ENCODE assay signal across 1 cellular context in the genomic region with DNA sequence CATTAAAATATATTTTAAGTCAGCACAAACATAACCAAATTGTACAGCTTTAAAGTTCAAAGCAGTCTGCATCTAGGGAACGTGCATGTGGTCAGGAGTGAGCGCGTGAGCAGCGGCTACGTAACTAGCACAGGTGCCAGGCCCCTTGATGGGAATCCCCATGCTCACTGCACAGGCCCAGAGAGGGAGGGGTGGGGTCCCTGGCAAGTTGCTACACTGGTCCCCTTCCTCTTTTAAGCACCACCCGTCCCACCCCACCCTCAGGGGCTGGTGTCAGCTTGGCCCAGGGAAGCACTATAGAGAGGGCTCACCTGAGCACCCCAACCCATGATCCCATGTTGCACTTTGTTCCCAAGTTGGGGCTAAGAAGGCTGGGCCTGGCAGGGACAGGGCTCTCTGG.
TF ChIP-seq lines count a peak whose summit lies in the region.

No MANE protein-coding gene starts in this region.

TF ChIP-seq in GM23338, 12 proteins besides CTCF, POLR2A, EP300 and RAD21 (continued from another document):
- TF ChIP-seq, protein P1, sequence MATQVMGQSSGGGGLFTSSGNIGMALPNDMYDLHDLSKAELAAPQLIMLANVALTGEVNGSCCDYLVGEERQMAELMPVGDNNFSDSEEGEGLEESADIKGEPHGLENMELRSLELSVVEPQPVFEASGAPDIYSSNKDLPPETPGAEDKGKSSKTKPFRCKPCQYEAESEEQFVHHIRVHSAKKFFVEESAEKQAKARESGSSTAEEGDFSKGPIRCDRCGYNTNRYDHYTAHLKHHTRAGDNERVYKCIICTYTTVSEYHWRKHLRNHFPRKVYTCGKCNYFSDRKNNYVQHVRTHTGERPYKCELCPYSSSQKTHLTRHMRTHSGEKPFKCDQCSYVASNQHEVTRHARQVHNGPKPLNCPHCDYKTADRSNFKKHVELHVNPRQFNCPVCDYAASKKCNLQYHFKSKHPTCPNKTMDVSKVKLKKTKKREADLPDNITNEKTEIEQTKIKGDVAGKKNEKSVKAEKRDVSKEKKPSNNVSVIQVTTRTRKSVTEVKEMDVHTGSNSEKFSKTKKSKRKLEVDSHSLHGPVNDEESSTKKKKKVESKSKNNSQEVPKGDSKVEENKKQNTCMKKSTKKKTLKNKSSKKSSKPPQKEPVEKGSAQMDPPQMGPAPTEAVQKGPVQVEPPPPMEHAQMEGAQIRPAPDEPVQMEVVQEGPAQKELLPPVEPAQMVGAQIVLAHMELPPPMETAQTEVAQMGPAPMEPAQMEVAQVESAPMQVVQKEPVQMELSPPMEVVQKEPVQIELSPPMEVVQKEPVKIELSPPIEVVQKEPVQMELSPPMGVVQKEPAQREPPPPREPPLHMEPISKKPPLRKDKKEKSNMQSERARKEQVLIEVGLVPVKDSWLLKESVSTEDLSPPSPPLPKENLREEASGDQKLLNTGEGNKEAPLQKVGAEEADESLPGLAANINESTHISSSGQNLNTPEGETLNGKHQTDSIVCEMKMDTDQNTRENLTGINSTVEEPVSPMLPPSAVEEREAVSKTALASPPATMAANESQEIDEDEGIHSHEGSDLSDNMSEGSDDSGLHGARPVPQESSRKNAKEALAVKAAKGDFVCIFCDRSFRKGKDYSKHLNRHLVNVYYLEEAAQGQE (IDR thresholded peaks at IDR 0.05; ENCODE audit: unreplicated experiment): no peak
- TF ChIP-seq ZNF331 (CRISPR knock-in tag; IDR thresholded peaks at IDR 0.05; ENCODE audit: low read depth): no peak
- no peak for TF ChIP-seq EZH2phosphoT487 (IDR thresholded peaks at IDR 0.05; ENCODE audit: unreplicated experiment)
- TF ChIP-seq EZH2 (IDR thresholded peaks at IDR 0.05; ENCODE audit: low read depth, unreplicated experiment): no peak
- TF ChIP-seq, protein P2, sequence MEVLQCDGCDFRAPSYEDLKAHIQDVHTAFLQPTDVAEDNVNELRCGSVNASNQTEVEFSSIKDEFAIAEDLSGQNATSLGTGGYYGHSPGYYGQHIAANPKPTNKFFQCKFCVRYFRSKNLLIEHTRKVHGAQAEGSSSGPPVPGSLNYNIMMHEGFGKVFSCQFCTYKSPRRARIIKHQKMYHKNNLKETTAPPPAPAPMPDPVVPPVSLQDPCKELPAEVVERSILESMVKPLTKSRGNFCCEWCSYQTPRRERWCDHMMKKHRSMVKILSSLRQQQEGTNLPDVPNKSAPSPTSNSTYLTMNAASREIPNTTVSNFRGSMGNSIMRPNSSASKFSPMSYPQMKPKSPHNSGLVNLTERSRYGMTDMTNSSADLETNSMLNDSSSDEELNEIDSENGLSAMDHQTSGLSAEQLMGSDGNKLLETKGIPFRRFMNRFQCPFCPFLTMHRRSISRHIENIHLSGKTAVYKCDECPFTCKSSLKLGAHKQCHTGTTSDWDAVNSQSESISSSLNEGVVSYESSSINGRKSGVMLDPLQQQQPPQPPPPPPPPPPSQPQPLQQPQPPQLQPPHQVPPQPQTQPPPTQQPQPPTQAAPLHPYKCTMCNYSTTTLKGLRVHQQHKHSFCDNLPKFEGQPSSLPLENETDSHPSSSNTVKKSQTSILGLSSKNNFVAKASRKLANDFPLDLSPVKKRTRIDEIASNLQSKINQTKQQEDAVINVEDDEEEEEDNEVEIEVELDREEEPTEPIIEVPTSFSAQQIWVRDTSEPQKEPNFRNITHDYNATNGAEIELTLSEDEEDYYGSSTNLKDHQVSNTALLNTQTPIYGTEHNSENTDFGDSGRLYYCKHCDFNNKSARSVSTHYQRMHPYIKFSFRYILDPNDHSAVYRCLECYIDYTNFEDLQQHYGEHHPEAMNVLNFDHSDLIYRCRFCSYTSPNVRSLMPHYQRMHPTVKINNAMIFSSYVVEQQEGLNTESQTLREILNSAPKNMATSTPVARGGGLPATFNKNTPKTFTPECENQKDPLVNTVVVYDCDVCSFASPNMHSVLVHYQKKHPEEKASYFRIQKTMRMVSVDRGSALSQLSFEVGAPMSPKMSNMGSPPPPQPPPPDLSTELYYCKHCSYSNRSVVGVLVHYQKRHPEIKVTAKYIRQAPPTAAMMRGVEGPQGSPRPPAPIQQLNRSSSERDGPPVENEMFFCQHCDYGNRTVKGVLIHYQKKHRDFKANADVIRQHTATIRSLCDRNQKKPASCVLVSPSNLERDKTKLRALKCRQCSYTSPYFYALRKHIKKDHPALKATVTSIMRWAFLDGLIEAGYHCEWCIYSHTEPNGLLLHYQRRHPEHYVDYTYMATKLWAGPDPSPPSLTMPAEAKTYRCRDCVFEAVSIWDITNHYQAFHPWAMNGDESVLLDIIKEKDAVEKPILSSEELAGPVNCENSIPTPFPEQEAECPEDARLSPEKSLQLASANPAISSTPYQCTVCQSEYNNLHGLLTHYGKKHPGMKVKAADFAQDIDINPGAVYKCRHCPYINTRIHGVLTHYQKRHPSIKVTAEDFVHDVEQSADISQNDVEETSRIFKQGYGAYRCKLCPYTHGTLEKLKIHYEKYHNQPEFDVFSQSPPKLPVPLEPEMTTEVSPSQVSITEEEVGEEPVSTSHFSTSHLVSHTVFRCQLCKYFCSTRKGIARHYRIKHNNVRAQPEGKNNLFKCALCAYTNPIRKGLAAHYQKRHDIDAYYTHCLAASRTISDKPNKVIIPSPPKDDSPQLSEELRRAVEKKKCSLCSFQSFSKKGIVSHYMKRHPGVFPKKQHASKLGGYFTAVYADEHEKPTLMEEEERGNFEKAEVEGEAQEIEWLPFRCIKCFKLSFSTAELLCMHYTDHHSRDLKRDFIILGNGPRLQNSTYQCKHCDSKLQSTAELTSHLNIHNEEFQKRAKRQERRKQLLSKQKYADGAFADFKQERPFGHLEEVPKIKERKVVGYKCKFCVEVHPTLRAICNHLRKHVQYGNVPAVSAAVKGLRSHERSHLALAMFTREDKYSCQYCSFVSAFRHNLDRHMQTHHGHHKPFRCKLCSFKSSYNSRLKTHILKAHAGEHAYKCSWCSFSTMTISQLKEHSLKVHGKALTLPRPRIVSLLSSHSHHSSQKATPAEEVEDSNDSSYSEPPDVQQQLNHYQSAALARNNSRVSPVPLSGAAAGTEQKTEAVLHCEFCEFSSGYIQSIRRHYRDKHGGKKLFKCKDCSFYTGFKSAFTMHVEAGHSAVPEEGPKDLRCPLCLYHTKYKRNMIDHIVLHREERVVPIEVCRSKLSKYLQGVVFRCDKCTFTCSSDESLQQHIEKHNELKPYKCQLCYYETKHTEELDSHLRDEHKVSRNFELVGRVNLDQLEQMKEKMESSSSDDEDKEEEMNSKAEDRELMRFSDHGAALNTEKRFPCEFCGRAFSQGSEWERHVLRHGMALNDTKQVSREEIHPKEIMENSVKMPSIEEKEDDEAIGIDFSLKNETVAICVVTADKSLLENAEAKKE (CRISPR knock-in tag; IDR thresholded peaks at IDR 0.05): no peak
- no peak for TF ChIP-seq STAT1 (IDR thresholded peaks at IDR 0.05; ENCODE audit: unreplicated experiment)
- no peak for TF ChIP-seq NANOG (IDR thresholded peaks at IDR 0.05; ENCODE audit: borderline replicate concordance)
